8 cellular contexts compared by ENCODE assay signal in genomic region chr3:9934235-9934621, GRCh38. TPM values are rescaled to one million over a fixed set of nuclear protein-coding genes. Genes with fewer than 3 reads are reported as not detected.
DNase-seq lines count a peak whose midpoint lies in the region; ATAC-seq and TF ChIP-seq lines count a peak whose summit lies in the region.

No MANE protein-coding gene starts in this region.

- no peak for ATAC-seq in esophagus mucosa

- 37% methylated on average over 11 of the region's 11 CpGs for WGBS in HUES64
- WGBS in liver = 16% methylated on average over 11 of the region's 11 CpGs

- DNase-seq in tibial artery (peak in 1 of 2 donors; percentile 63), GF-D8 (lab: John Stamatoyannopoulos, UW) (no peak)
- DNase-seq in stimulated activated CD8-positive, alpha-beta memory T cell treated with anti-CD3 and anti-CD28 coated beads, Interleukin-4, amount 100 ng/mL, for 48 hours = no peak

- intact Hi-C loops in tibial artery (cut with DNase I; ENCODE audit: low total_unique reads) = loop anchor here (5.0 kb wide), 1 partner anchor 202 kb away; the partner anchor contains the start of gene BRPF1

- H3K4me1 ChIP-seq in HUES64 (ENCODE audit: insufficient read depth, low read length) (no peaks in the 10 kb centered on the region), liver (ENCODE audit: control insufficient read depth in 4 of 4, insufficient read depth in 4 of 4, low read length in 3 of 4) (peaks cover 4 to 29% (median 22%) of the 10 kb centered on the region in 4 donors), tibial artery (peaks cover 4 to 27% (median 22%) of the 10 kb centered on the region in 4 donors)

- no peaks in the 10 kb centered on the region for H3K27me3 ChIP-seq in HUES64 (ENCODE audit: insufficient read depth, low read length)
- H3K27me3 ChIP-seq in liver (ENCODE audit: control insufficient read depth in 4 of 4, insufficient read depth in 4 of 4, low read length in 3 of 4) = no peaks in the 10 kb centered on the region
- H3K27me3 ChIP-seq in tibial artery = no peaks in the 10 kb centered on the region

- H3K9ac ChIP-seq in HUES64 (ENCODE audit: low read depth, low read length) = peak overlapping the region; percentile 75
- peak overlapping the region; percentile 76 to 82 for H3K9ac ChIP-seq in liver (ENCODE audit: low read depth in 1 of 2, low read length in 2 of 2)

- peak overlapping the region; percentile 82 for H3K27ac ChIP-seq in C4-2B
- H3K27ac ChIP-seq in HUES64 (ENCODE audit: low read depth, low read length) = no peak overlapping the region
- peak overlapping the region; percentile 96 for H3K27ac ChIP-seq in angular gyrus (ENCODE audit: low read depth, low read length)
- peak overlapping the region; percentile 87 to 93 for H3K27ac ChIP-seq in liver (ENCODE audit: low read depth in 1 of 2, low read length in 2 of 2)
- peak overlapping the region; percentile 90 to 91 for H3K27ac ChIP-seq in tibial artery

- peaks cover 4% of the 10 kb centered on the region; the same call in 1 of the 2 replicates for H3K36me3 ChIP-seq in HUES64 (ENCODE audit: insufficient read depth, low read length)
- peaks cover 8 to 33% (median 13%) of the 10 kb centered on the region in 4 donors for H3K36me3 ChIP-seq in liver (ENCODE audit: control insufficient read depth in 4 of 4, insufficient read depth in 3 of 4, low read depth in 1 of 4, low read length in 3 of 4)
- peaks cover 6 to 45% (median 36%) of the 10 kb centered on the region in 3 donors for H3K36me3 ChIP-seq in tibial artery

- H3K9me3 ChIP-seq in HUES64 (ENCODE audit: insufficient read depth, low read depth, low read length) (no peaks in the 10 kb centered on the region), liver (ENCODE audit: control insufficient read depth in 4 of 4, low read length in 3 of 4) (no peaks in the 10 kb centered on the region), tibial artery (no peaks in the 10 kb centered on the region)

- H3K4me3 ChIP-seq in HUES64 (ENCODE audit: low read length) (peak overlapping the region; percentile 73), liver (ENCODE audit: low read depth in 1 of 3, low read length in 3 of 3) (peak overlapping the region; percentile 68 to 91 (median 81)), tibial artery (peak overlapping the region; percentile 57 to 88)

- TF ChIP-seq CTCF in C4-2B (conservative IDR thresholded peaks at IDR 0.05) (peak; percentile 12; the same call in 1 of the 2 replicates), liver (IDR thresholded peaks at IDR 0.05; ENCODE audit: low read depth, low read length, missing input control) (no peak), tibial artery (IDR thresholded peaks at IDR 0.05) (peak in 1 of 2 experiments; percentile 11)

- TF ChIP-seq RAD21 in liver (IDR thresholded peaks at IDR 0.05) = no peak

TF ChIP-seq in liver, 16 proteins besides CTCF, POLR2A, EP300 and RAD21:
- no peak for TF ChIP-seq HNF4A (conservative IDR thresholded peaks at IDR 0.05)
- TF ChIP-seq SP1 (IDR thresholded peaks at IDR 0.05) = no peak

RNA-seq across cellular contexts. Expression of gene CRELD1, which starts 0.6 kb away (rescaled TPM):
- polyA plus RNA-seq in HUES64 (2013, experiment 1 of 2) = 7.8 TPM
- 9.8 TPM for polyA plus RNA-seq in HUES64 (2013, experiment 2 of 2)
- 10 to 100 TPM; 12.6 to 29.5 TPM for total RNA-seq in liver
- polyA plus RNA-seq in liver = 10 to 100 TPM; 20.5 to 31.1 TPM
- total RNA-seq in esophagus mucosa = 4.6 TPM

RNA-seq across cellular contexts. Expression of gene IL17RC, which starts 17.3 kb away (rescaled TPM):
- 5.5 TPM for polyA plus RNA-seq in HUES64 (2013, experiment 1 of 2)
- 6.8 TPM for polyA plus RNA-seq in HUES64 (2013, experiment 2 of 2)
- 10 to 100 TPM; 15.4 to 62.8 TPM for total RNA-seq in liver
- polyA plus RNA-seq in liver = 10 to 100 TPM; 25.7 to 25.8 TPM
- 26.6 TPM for total RNA-seq in esophagus mucosa

RNA-seq across cellular contexts. Expression of gene PRRT3, which starts 18.0 kb away (rescaled TPM):
- polyA plus RNA-seq in HUES64 (2013, experiment 1 of 2) = 6.4 TPM
- 7.5 TPM for polyA plus RNA-seq in HUES64 (2013, experiment 2 of 2)
- total RNA-seq in liver (under 1 TPM; 0.25 to 0.79 TPM), esophagus mucosa (0.56 TPM)
- polyA plus RNA-seq in liver = under 1 TPM; 0.14 to 0.22 TPM

RNA-seq across cellular contexts. Expression of gene IL17RE, which starts 31.6 kb away (rescaled TPM):
- 0.75 TPM for polyA plus RNA-seq in HUES64 (2013, experiment 1 of 2)
- 1.1 TPM for polyA plus RNA-seq in HUES64 (2013, experiment 2 of 2)
- 1 to 10 TPM; 1.1 to 2.1 TPM for total RNA-seq in liver
- polyA plus RNA-seq in liver = under 1 TPM; 0.42 to 0.71 TPM
- total RNA-seq in esophagus mucosa = 12.9 TPM

RNA-seq across cellular contexts. Expression of gene JAGN1, which starts 43.8 kb away (rescaled TPM):
- polyA plus RNA-seq in HUES64 (2013, experiment 1 of 2) = 29.7 TPM
- polyA plus RNA-seq in HUES64 (2013, experiment 2 of 2) = 35.4 TPM
- total RNA-seq in liver = 10 to 100 TPM; 18.0 to 29.3 TPM
- polyA plus RNA-seq in liver = 10 to 100 TPM; 32.0 to 46.8 TPM
- total RNA-seq in esophagus mucosa = 18.4 TPM
